Comparison of ENCODE assay signal across 18 cellular contexts in the genomic region with DNA sequence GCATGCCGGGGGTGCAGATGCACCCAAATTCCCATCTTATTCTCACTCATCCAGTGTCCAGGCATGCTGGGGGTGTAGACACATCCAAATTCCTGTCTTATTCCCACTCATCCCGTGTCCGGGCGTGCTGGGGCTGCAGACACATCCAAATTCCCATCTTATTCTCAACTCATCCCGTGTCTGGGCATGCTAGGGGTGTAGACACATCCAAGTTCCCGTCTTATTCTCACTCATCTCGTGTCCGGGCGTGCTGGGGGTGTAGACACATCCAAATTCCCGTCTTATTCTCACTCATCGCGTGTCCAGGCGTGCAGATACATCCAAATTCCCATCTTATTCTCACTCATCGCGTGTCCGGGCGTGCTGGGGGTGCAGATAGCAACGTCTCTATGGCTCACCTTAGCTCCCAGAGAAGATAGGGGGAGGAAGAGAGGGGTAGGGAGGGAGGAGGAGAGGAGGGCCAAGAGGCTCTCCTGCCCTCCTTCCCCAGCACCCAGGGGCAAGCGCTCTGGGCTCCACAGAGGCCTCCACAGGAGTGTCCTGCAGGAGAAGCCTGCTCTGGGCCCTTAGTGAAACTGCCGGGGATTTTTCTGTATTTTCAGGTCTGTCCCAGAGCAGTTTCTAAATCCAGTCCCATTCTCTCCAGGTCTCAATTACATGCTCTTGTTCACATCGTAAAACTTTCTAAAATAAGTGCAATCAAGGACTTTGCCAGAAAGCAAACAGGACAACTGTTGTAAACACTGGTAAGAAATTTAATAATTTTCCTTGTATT.
DNase-seq lines count a peak whose midpoint lies in the region; ATAC-seq and TF ChIP-seq lines count a peak whose summit lies in the region.
"Had no signal": no experiment of that assay in that cellular context is flagged by ENCODE, and none has a peak within 500 bp of the region (broad histone marks: within the 10 kb centered on the region; RNA-seq: fewer than 3 reads in every experiment).

No MANE protein-coding gene starts in this region.

- H3K27me3 ChIP-seq in gastroesophageal sphincter = no peaks in the 10 kb centered on the region
- H3K27me3 ChIP-seq: BLaER1, spleen, tibial nerve had no signal

- intact Hi-C loops in Calu3 (cut with micrococcal nuclease; ENCODE audit: unreplicated experiment) = no loop called here
- intact Hi-C loops in activated CD4-positive, alpha-beta memory T cell treated with anti-CD3 and anti-CD28 coated beads for 36 hours (cut with micrococcal nuclease) = no loop called here

- BruUV-seq in Calu3 (replicated peaks; lab: Mats Ljungman, UMichigan) = no TSS peak

- H3K4me3 Mint-ChIP-seq in Calu3 (ENCODE audit: low read depth, unreplicated experiment) = peak overlapping the region; percentile 15
- H3K4me3 Mint-ChIP-seq in natural killer cell treated with Interleukin-12 subunit alpha and Interleukin-12 subunit beta and Interleukin-15 and Interleukin-18, amount 100 ng/mL, for 72 hours = peak overlapping the region; percentile 17
- H3K4me3 Mint-ChIP-seq in activated CD4-positive, alpha-beta memory T cell treated with anti-CD3 and anti-CD28 coated beads for 36 hours = no peak overlapping the region
- H3K4me3 Mint-ChIP-seq: IgD-negative memory B cell had no signal

- H3K36me3 Mint-ChIP-seq in Calu3 (ENCODE audit: insufficient read depth, unreplicated experiment) = peaks cover 7% of the 10 kb centered on the region
- peaks cover 17% of the 10 kb centered on the region for H3K36me3 Mint-ChIP-seq in natural killer cell treated with Interleukin-12 subunit alpha and Interleukin-12 subunit beta and Interleukin-15 and Interleukin-18, amount 100 ng/mL, for 72 hours
- H3K36me3 Mint-ChIP-seq in activated CD4-positive, alpha-beta memory T cell treated with anti-CD3 and anti-CD28 coated beads for 36 hours = peaks cover 2% of the 10 kb centered on the region

- no peaks in the 10 kb centered on the region for H3K9me3 ChIP-seq in gastroesophageal sphincter
- H3K9me3 ChIP-seq: BLaER1, spleen, tibial nerve had no signal

- H3K4me3 ChIP-seq in epithelial cell of esophagus (ENCODE audit: low read length) = no peak overlapping the region
- no peak overlapping the region for H3K4me3 ChIP-seq in gastroesophageal sphincter
- H3K4me3 ChIP-seq: BLaER1, spleen, tibial nerve had no signal

- H3K27ac Mint-ChIP-seq in Calu3 (ENCODE audit: unreplicated experiment) = peak overlapping the region; percentile 67
- peak overlapping the region in 1 of 2 donors; percentile 56 for H3K27ac Mint-ChIP-seq in natural killer cell treated with Interleukin-12 subunit alpha and Interleukin-12 subunit beta and Interleukin-15 and Interleukin-18, amount 100 ng/mL, for 72 hours
- no peak overlapping the region for H3K27ac Mint-ChIP-seq in activated CD4-positive, alpha-beta memory T cell treated with anti-CD3 and anti-CD28 coated beads for 36 hours
- H3K27ac Mint-ChIP-seq: IgD-negative memory B cell had no signal

- POLR2A ChIA-PET in activated CD4-positive, alpha-beta memory T cell treated with anti-CD3 and anti-CD28 coated beads for 36 hours (lab: Charles Lee) = no interaction called here

- TF ChIP-seq CTCF in Calu3 (IDR thresholded peaks at IDR 0.05; ENCODE audit: unreplicated experiment) (no peak), epithelial cell of esophagus (IDR thresholded peaks at IDR 0.05; ENCODE audit: insufficient read depth, low read depth, low read length, missing control alignments) (no peak), gastroesophageal sphincter (IDR thresholded peaks at IDR 0.05) (no peak)

- peaks cover 9% of the 10 kb centered on the region for H3K27me3 Mint-ChIP-seq in Calu3 (ENCODE audit: unreplicated experiment)
- H3K27me3 Mint-ChIP-seq in natural killer cell treated with Interleukin-12 subunit alpha and Interleukin-12 subunit beta and Interleukin-15 and Interleukin-18, amount 100 ng/mL, for 72 hours = no peaks in the 10 kb centered on the region
- no peaks in the 10 kb centered on the region for H3K27me3 Mint-ChIP-seq in activated CD4-positive, alpha-beta memory T cell treated with anti-CD3 and anti-CD28 coated beads for 36 hours

- 89 to 91% methylated on average over 8 to 17 of the region's 21 CpGs for WGBS in gastroesophageal sphincter (ENCODE audit: low coverage in 1 of 2), 2 donors

- CTCF ChIA-PET in Calu3 (lab: Charles Lee) = no interaction called here
- CTCF ChIA-PET in activated CD4-positive, alpha-beta memory T cell treated with anti-CD3 and anti-CD28 coated beads for 36 hours (lab: Charles Lee) = no interaction called here

- no peak for DNase-seq in Calu3
- peak; percentile 14 for DNase-seq in NAMALWA (ENCODE audit: low spot score)
- DNase-seq in epithelial cell of esophagus (ENCODE audit: low read depth) = peak; percentile 78
- no peak for DNase-seq in natural killer cell treated with Interleukin-12 subunit alpha and Interleukin-12 subunit beta and Interleukin-15 and Interleukin-18, amount 100 ng/mL, for 72 hours (ENCODE audit: low spot score)
- no peak for DNase-seq in activated CD4-positive, alpha-beta memory T cell treated with anti-CD3 and anti-CD28 coated beads for 36 hours
- DNase-seq in activated gamma-delta T cell treated with Interleukin-2 at 50 U/mL for 16 hours = no peak
- DNase-seq: activated CD4-positive, alpha-beta T cell treated with anti-CD3 and anti-CD28 coated beads, Interleukin-2, amount 50 U/mL, for 1 hour; DMS153; left ventricle myocardium superior; NCI-H2081 treated with DMSO at 0.1 percent for 48 hours; NCI-H524 treated with DMSO at 0.1 percent for 48 hours; spleen had no signal

- peaks cover 0 to 16% of the 10 kb centered on the region in 2 donors for H3K36me3 ChIP-seq in gastroesophageal sphincter
- H3K36me3 ChIP-seq: spleen had no signal

- H3K4me1 Mint-ChIP-seq in Calu3 (ENCODE audit: low read depth, unreplicated experiment) = no peaks in the 10 kb centered on the region
- H3K4me1 Mint-ChIP-seq in natural killer cell treated with Interleukin-12 subunit alpha and Interleukin-12 subunit beta and Interleukin-15 and Interleukin-18, amount 100 ng/mL, for 72 hours (ENCODE audit: low read depth in 2 of 2) = peaks cover 11 to 12% of the 10 kb centered on the region in 2 donors
- peaks cover 6% of the 10 kb centered on the region for H3K4me1 Mint-ChIP-seq in activated CD4-positive, alpha-beta memory T cell treated with anti-CD3 and anti-CD28 coated beads for 36 hours (ENCODE audit: low read depth)

- H3K4me1 ChIP-seq in gastroesophageal sphincter = peaks cover 0 to 58% (median 0%) of the 10 kb centered on the region in 3 donors

- ATAC-seq in natural killer cell treated with Interleukin-12 subunit alpha and Interleukin-12 subunit beta and Interleukin-15 and Interleukin-18, amount 100 ng/mL, for 72 hours = no peak
- ATAC-seq in gastroesophageal sphincter (no peak), GM21526 (IDR thresholded peaks at IDR 0.05; ENCODE audit: low FRiP score, unreplicated experiment) (no peak)
- ATAC-seq: left ventricle myocardium superior had no signal

- H3K9me3 Mint-ChIP-seq in Calu3 (ENCODE audit: low read depth, unreplicated experiment) = peaks cover 12% of the 10 kb centered on the region
- peaks cover 3% of the 10 kb centered on the region for H3K9me3 Mint-ChIP-seq in natural killer cell treated with Interleukin-12 subunit alpha and Interleukin-12 subunit beta and Interleukin-15 and Interleukin-18, amount 100 ng/mL, for 72 hours
- H3K9me3 Mint-ChIP-seq in activated CD4-positive, alpha-beta memory T cell treated with anti-CD3 and anti-CD28 coated beads for 36 hours = peaks cover 10% of the 10 kb centered on the region

- TF ChIP-seq EP300 in gastroesophageal sphincter (IDR thresholded peaks at IDR 0.05) = no peak

- no peak for TF ChIP-seq POLR2A in gastroesophageal sphincter (IDR thresholded peaks at IDR 0.05)

- H3K27ac ChIP-seq in gastroesophageal sphincter = no peak overlapping the region
- H3K27ac ChIP-seq: BLaER1, HL-60, spleen, tibial nerve had no signal

Comparison
In these comparisons a context has a peak if more than half of its experiments do, and no peak if none do; other contexts are left out.
1. DNase-seq: peak in NAMALWA (single experiment) and epithelial cell of esophagus (single experiment); none in Calu3 (single experiment), natural killer cell treated with Interleukin-12 subunit alpha and Interleukin-12 subunit beta and Interleukin-15 and Interleukin-18, amount 100 ng/mL, for 72 hours (single experiment), activated CD4-positive, alpha-beta memory T cell treated with anti-CD3 and anti-CD28 coated beads for 36 hours (single experiment) and activated gamma-delta T cell treated with Interleukin-2 at 50 U/mL for 16 hours (single experiment).